In genomic region chr18:3494569-3494968, GRCh38 we compare ENCODE assay signal across 15 cellular contexts. TPM values are rescaled to one million over a fixed set of nuclear protein-coding genes. Genes with fewer than 3 reads are reported as not detected.
DNase-seq lines count a peak whose midpoint lies in the region; ATAC-seq, FAIRE-seq and TF ChIP-seq lines count a peak whose summit lies in the region.
"Had no signal": no experiment of that assay in that cellular context is flagged by ENCODE, and none has a peak within 500 bp of the region (broad histone marks: within the 10 kb centered on the region; RNA-seq: fewer than 3 reads in every experiment).

No MANE protein-coding gene starts in this region.

- no peak overlapping the region for H4K91ac ChIP-seq in H1 (replicated peaks; ENCODE audit: insufficient read length, low read length)

- WGBS in H1 (ENCODE audit: extremely low coverage in 1 of 2, insufficient coverage in 1 of 2, insufficient read length in 1 of 2, insufficient replicate concordance in 2 of 2, low coverage in 1 of 2, low lambda C conversion rate in 2 of 2, missing lambda C conversion rate in 1 of 2), 2 experiments, result 95% methylated on average over 5 of the region's 5 CpGs; no CpG with 5 or more reads in 1 of the 2 experiments

- H3K27me3 Mint-ChIP-seq in T-helper 2 cell treated with Interferon-gamma antibody and Interleukin-4, amounts not matched to agents 5 μg/mL and 100 μg/mL, for 36 hours (ENCODE audit: low read depth), result peaks cover 46% of the 10 kb centered on the region

- H2BK15ac ChIP-seq in H1 (ENCODE audit: low read length), result no peak overlapping the region

- DNase-seq in Panc1 (ENCODE audit: low read depth, low spot score) (no peak), H1 (ENCODE audit: low read depth in 1 of 2, low spot score in 2 of 2) (no peak), urothelium cell line (ENCODE audit: low spot score) (no peak), DMS153 treated with DMSO at 0.1 percent for 48 hours (lab: John Stamatoyannopoulos, UW; ENCODE audit: unreplicated experiment) (no peak), HUDEP-2 (lab: John Stamatoyannopoulos, UW; ENCODE audit: unreplicated experiment in 76 of 76) (no peak)
- DNase-seq in T-helper 2 cell treated with Interferon-gamma antibody and Interleukin-4, amounts not matched to agents 5 μg/mL and 100 μg/mL, for 36 hours (ENCODE audit: low spot score), result no peak
- DNase-seq: 8988T; AML-193; CD4-positive, CD25-positive, alpha-beta regulatory T cell; H9 had no signal

- TF ChIP-seq EP300 in H1 (IDR thresholded peaks at IDR 0.05; ENCODE audit: borderline replicate concordance in 1 of 2, low read depth in 2 of 2, low read length in 2 of 2), result no peak

- no peak overlapping the region for H2AK5ac ChIP-seq in H1 (ENCODE audit: low read depth, low read length)

- peaks cover 2% of the 10 kb centered on the region; the same call in 1 of the 2 replicates for H3K23me2 ChIP-seq in H1 (ENCODE audit: low read depth, low read length)

- H3K4me2 ChIP-seq in DOHH2 (ENCODE audit: low read length) (0 out of 2 replicates have a peak overlapping the region, but pooled peaks have one; percentile 20), H1 (ENCODE audit: insufficient read depth in 1 of 2, low read depth in 2 of 2, low read length in 2 of 2) (no peak overlapping the region)
- H3K4me2 ChIP-seq: GM23338 had no signal

- H3K27me3 ChIP-seq in DOHH2 (ENCODE audit: control insufficient read depth, low read length) (no peaks in the 10 kb centered on the region), Panc1 (ENCODE audit: control insufficient read depth, insufficient read depth, low read length) (no peaks in the 10 kb centered on the region), H1 (replicated peaks in 1 of 4; ENCODE audit: control insufficient read depth in 3 of 4, extremely low read depth in 1 of 4, insufficient read depth in 3 of 4, low read length in 3 of 4) (no peaks in the 10 kb centered on the region; a peak in 4 of 7 replicates)

- no peak overlapping the region for H2BK5ac ChIP-seq in H1 (ENCODE audit: low read depth, low read length)

- CTCF ChIA-PET in Panc1 (lab: Charles Lee) (no interaction called here), H1 (lab: Charles Lee; ENCODE audit: partially characterized antibody) (interaction anchor here (0.6 to 3.5 kb wide), 5 partner anchors 10 to 197 kb away, joined by 3 to 12 read pairs (median 3); no protein-coding TSS in a partner anchor)

- no peak overlapping the region for H3K56ac ChIP-seq in H1 (replicated peaks; ENCODE audit: insufficient read length, low read depth, low read length)

- no peak overlapping the region for H4K8ac ChIP-seq in H1 (ENCODE audit: extremely low read depth, insufficient read depth, low read length)

- in situ Hi-C loops in Panc1 (cut with HindIII; ENCODE audit: low pct_unique_long_range_greater_than_20kb, low sequenced_read_pairs), result no loop called here

- TF ChIP-seq POLR2A in H1 (IDR thresholded peaks at IDR 0.05; ENCODE audit: control extremely low read depth in 1 of 2, low read depth in 2 of 2, low read length in 2 of 2), result no peak

- no peak overlapping the region for H3K18ac ChIP-seq in H1 (ENCODE audit: extremely low read depth, low read length)

- no peak for TF ChIP-seq RAD21 in H1 (IDR thresholded peaks at IDR 0.05 in 1 of 2, conservative IDR thresholded peaks at IDR 0.05 in 1 of 2; ENCODE audit: low read depth in 2 of 2, low read length in 2 of 2)

- no peaks in the 10 kb centered on the region for H3F3A ChIP-seq in DOHH2 (ENCODE audit: control insufficient read depth, insufficient read depth)

- H3K79me2 ChIP-seq in DOHH2 (ENCODE audit: control insufficient read depth, low read length) (no peaks in the 10 kb centered on the region), H1 (ENCODE audit: control insufficient read depth in 1 of 2, insufficient read depth in 2 of 2, low read length in 2 of 2) (no peaks in the 10 kb centered on the region)

- no peaks in the 10 kb centered on the region for H3K9me2 ChIP-seq in DOHH2 (replicated peaks; ENCODE audit: control insufficient read depth, low read length)

- no TSS peak for BruUV-seq in Panc1 (replicated peaks; lab: Mats Ljungman, UMichigan)

- no peaks in the 10 kb centered on the region for H4K20me1 ChIP-seq in DOHH2 (ENCODE audit: control insufficient read depth, insufficient read depth, low read depth, low read length)
- no peaks in the 10 kb centered on the region for H4K20me1 ChIP-seq in H1 (replicated peaks in 1 of 2; ENCODE audit: control insufficient read depth in 1 of 2, insufficient read depth in 2 of 2, low read length in 2 of 2)

- H3K4me3 Mint-ChIP-seq in T-helper 2 cell treated with Interferon-gamma antibody and Interleukin-4, amounts not matched to agents 5 μg/mL and 100 μg/mL, for 36 hours, result no peak overlapping the region
- H3K4me3 Mint-ChIP-seq: CD4-positive, CD25-positive, alpha-beta regulatory T cell; GM23338; H9 had no signal

- intact Hi-C loops in Panc1 (cut with micrococcal nuclease; ENCODE audit: unreplicated experiment), result no loop called here

- no peak overlapping the region for H3K14ac ChIP-seq in H1 (ENCODE audit: insufficient read length)

- H2BK12ac ChIP-seq in H1 (ENCODE audit: low read depth, low read length), result no peak overlapping the region

- H3K9ac ChIP-seq in H1 (replicated peaks in 1 of 4; ENCODE audit: extremely low read depth in 1 of 4, low read depth in 3 of 4, low read length in 3 of 4), result no peak overlapping the region

- no peak overlapping the region for H2BK120ac ChIP-seq in H1 (replicated peaks; ENCODE audit: low read depth, low read length)

- no peak overlapping the region for H3K23ac ChIP-seq in H1 (ENCODE audit: insufficient read length)

- H3K36me3 Mint-ChIP-seq in T-helper 2 cell treated with Interferon-gamma antibody and Interleukin-4, amounts not matched to agents 5 μg/mL and 100 μg/mL, for 36 hours (ENCODE audit: low read depth), result no peaks in the 10 kb centered on the region
- H3K36me3 Mint-ChIP-seq: CD4-positive, CD25-positive, alpha-beta regulatory T cell had no signal

- H3K9me3 ChIP-seq in DOHH2 (ENCODE audit: control insufficient read depth, insufficient read depth, low read length) (no peaks in the 10 kb centered on the region), Panc1 (ENCODE audit: control insufficient read depth, insufficient read depth, low read depth, low read length) (no peaks in the 10 kb centered on the region), H1 (ENCODE audit: insufficient read depth in 2 of 2, low read depth in 1 of 2, low read length in 1 of 2) (no peaks in the 10 kb centered on the region)
- H3K9me3 ChIP-seq: BLaER1 treated with 17β-estradiol and CSF1 and Interleukin-3, amounts not matched to agents 10 nM and 100 nM had no signal

- no peak overlapping the region for H3K4ac ChIP-seq in H1 (replicated peaks; ENCODE audit: insufficient read length, low read depth, low read length)

- TF ChIP-seq CTCF in DOHH2 (IDR thresholded peaks at IDR 0.05; ENCODE audit: low read depth, low read length, poor library complexity, severe bottlenecking) (no peak), Panc1 (IDR thresholded peaks at IDR 0.05) (no peak), H1 (IDR thresholded peaks at IDR 0.05; ENCODE audit: control extremely low read depth in 1 of 3, insufficient read depth in 1 of 3, low read depth in 1 of 3, low read length in 3 of 3) (no peak)

- H3K79me1 ChIP-seq in H1 (ENCODE audit: low read depth, low read length), result no peaks in the 10 kb centered on the region

- H3K4me3 ChIP-seq in DOHH2 (ENCODE audit: low read length) (no peak overlapping the region), Panc1 (ENCODE audit: low read depth in 2 of 2, low read length in 2 of 2) (no peak overlapping the region), H1 (ENCODE audit: extremely low read depth in 1 of 4, insufficient read depth in 2 of 4, low read depth in 3 of 4, low read length in 4 of 4) (no peak overlapping the region)
- H3K4me3 ChIP-seq: GM23338 had no signal

- H3K36me3 ChIP-seq in DOHH2 (ENCODE audit: control insufficient read depth, low read length) (no peaks in the 10 kb centered on the region), Panc1 (ENCODE audit: control insufficient read depth, insufficient read depth, low read length) (no peaks in the 10 kb centered on the region), H1 (ENCODE audit: control insufficient read depth in 2 of 4, insufficient read depth in 4 of 4, low read length in 3 of 4) (no peaks in the 10 kb centered on the region)
- H3K36me3 ChIP-seq: BLaER1 treated with 17β-estradiol and CSF1 and Interleukin-3, amounts not matched to agents 10 nM and 100 nM had no signal

- peak; percentile 19 for FAIRE-seq in H1 (lab: Jason Lieb, UNC)
- peak; percentile 53 for FAIRE-seq in urothelium cell line (lab: Jason Lieb, UNC)
- FAIRE-seq: GM12891, HepG2 had no signal

- H3K27ac ChIP-seq in DOHH2 (ENCODE audit: low read depth, low read length), result no peak overlapping the region
- H3K27ac ChIP-seq in Panc1 (ENCODE audit: low read length), result peak overlapping the region; percentile 98
- H3K27ac ChIP-seq in H1 (ENCODE audit: low read depth, low read length), result no peak overlapping the region

- no peak for ATAC-seq in Panc1
- ATAC-seq: GM23338 had no signal

- no peak overlapping the region for H2BK20ac ChIP-seq in H1 (ENCODE audit: low read length)

- POLR2A ChIA-PET in Panc1 (lab: Charles Lee) (interaction anchor here (0.7 kb wide), 1 partner anchor 109 kb away, joined by 5 read pairs; no protein-coding TSS in a partner anchor), H1 (lab: Charles Lee; ENCODE audit: partially characterized antibody) (no interaction called here)

- H3K27ac Mint-ChIP-seq in T-helper 2 cell treated with Interferon-gamma antibody and Interleukin-4, amounts not matched to agents 5 μg/mL and 100 μg/mL, for 36 hours, result no peak overlapping the region
- H3K27ac Mint-ChIP-seq: CD4-positive, CD25-positive, alpha-beta regulatory T cell; GM23338 had no signal

- H3K9me3 Mint-ChIP-seq in T-helper 2 cell treated with Interferon-gamma antibody and Interleukin-4, amounts not matched to agents 5 μg/mL and 100 μg/mL, for 36 hours, result no peaks in the 10 kb centered on the region
- H3K9me3 Mint-ChIP-seq: GM23338, H9 had no signal

- H3K4me1 ChIP-seq in DOHH2 (ENCODE audit: control insufficient read depth, low read length), result peaks cover 19% of the 10 kb centered on the region
- peaks cover 63% of the 10 kb centered on the region for H3K4me1 ChIP-seq in Panc1 (ENCODE audit: control insufficient read depth, insufficient read depth, low read length)
- H3K4me1 ChIP-seq in H1 (replicated peaks in 1 of 4; ENCODE audit: control insufficient read depth in 3 of 4, insufficient read depth in 4 of 4, low read length in 3 of 4), result peaks cover under 1 to 12% (median 5%) of the 10 kb centered on the region in 4 experiments; a peak in 6 of 7 replicates

- H4K5ac ChIP-seq in H1 (ENCODE audit: insufficient read length, low read depth, low read length), result no peak overlapping the region

- H2AFZ ChIP-seq in H1 (ENCODE audit: low read length), result no peak overlapping the region
- H2AFZ ChIP-seq: GM23338 had no signal

- peaks cover 5% of the 10 kb centered on the region for H3K4me1 Mint-ChIP-seq in T-helper 2 cell treated with Interferon-gamma antibody and Interleukin-4, amounts not matched to agents 5 μg/mL and 100 μg/mL, for 36 hours (ENCODE audit: low read depth)

RNA-seq across cellular contexts. Expression of gene TGIF1, which starts 44.6 kb away (rescaled TPM):
- total RNA-seq in Panc1 (2021; ENCODE audit: unreplicated experiment), result 171 TPM
- 131 TPM for polyA plus RNA-seq in Panc1 (2012; ENCODE audit: insufficient read length)
- 259 and 262 TPM in 2 replicates for total RNA-seq in H1 (2021; fragmentation: NEBNext Ultra II Directional; extraction: Animal tissue kit (Norgen Biotek cat#: 25700))
- 256 and 288 TPM in 2 replicates for polyA plus RNA-seq in H1 (2011; rRNA removed)
- polyA plus RNA-seq in H1 (2011; cell fraction: cytosol; rRNA removed), result 274 TPM
- 280 TPM for polyA plus RNA-seq in H1 (2011; cell fraction: nucleus; rRNA removed)
- 212 to 243 TPM (median 229 TPM) in 4 replicates for polyA plus RNA-seq in H1 (2012, experiment 1 of 2)
- 150 TPM for polyA plus RNA-seq in H1 (2012, experiment 2 of 2)
- 190 TPM for polyA plus RNA-seq in H1 (2013, experiment 1 of 2)
- 187 TPM for polyA plus RNA-seq in H1 (2013, experiment 2 of 2)
- polyA minus RNA-seq in H1 (2011; rRNA and poly(A)+ RNA removed), result 288 and 445 TPM in 2 replicates
- polyA minus RNA-seq in H1 (2011; cell fraction: cytosol; rRNA and poly(A)+ RNA removed), result 110 TPM
- polyA minus RNA-seq in H1 (2011; cell fraction: nucleus; rRNA and poly(A)+ RNA removed), result 155 TPM
